8 cellular contexts compared by ENCODE assay signal in the genomic region with DNA sequence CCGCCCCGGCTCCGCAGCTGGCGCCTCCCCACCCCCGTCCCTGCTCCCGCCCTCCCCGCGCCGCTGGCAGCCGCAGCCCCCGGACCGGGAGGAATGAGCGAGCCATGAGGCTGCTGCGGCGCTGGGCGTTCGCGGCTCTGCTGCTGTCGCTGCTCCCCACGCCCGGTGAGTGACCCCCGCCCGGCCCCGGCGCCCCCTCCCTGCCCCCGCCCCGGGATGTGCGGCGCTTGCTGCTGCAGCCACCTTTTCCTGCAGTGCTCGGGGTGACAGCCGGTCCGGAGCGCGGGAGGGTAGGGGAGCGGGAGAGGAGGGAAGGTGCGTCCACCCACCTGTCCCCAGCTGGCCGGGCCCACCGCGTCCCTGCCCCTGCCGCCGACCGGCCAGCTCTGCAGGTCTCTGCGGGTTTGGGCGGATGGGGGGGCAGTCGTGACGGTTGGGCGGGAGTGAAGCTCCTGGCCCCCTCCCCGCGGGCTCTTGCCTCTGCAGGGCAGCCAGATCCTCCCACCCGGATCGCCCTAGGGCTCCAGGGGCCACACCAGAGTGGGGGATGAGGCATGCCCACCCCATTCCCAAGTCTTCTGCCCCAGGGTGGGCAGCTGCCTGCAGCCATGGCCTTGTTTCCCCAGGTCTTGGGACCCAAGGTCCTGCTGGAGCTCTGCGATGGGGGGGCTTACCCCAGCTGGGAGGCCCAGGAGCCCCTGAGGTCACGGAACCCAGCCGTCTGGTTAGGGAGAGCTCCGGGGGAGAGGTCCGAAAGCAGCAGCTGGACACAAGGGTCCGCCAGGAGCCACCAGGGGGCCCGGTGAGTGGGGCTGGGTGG. TPM values are rescaled to one million over a fixed set of nuclear protein-coding genes. Genes with fewer than 3 reads are reported as not detected.
DNase-seq lines count a peak whose midpoint lies in the region; ATAC-seq and TF ChIP-seq lines count a peak whose summit lies in the region.

No MANE protein-coding gene starts in this region.

- ATAC-seq in Right ventricle myocardium inferior (no peak), left lung (peak; percentile 14)

- TF ChIP-seq POLR2A in uterus (IDR thresholded peaks at IDR 0.05) = no peak

- H3K27ac ChIP-seq in left lung (no peak overlapping the region), uterus (no peak overlapping the region)

- no peaks in the 10 kb centered on the region for H3K9me3 Mint-ChIP-seq in brain

- H3K36me3 ChIP-seq in left lung = no peaks in the 10 kb centered on the region
- no peaks in the 10 kb centered on the region for H3K36me3 ChIP-seq in uterus

- H3K4me3 ChIP-seq in left lung (peak overlapping the region; percentile 14 to 15), uterus (peak overlapping the region; percentile 20 to 48)

- H3K4me1 Mint-ChIP-seq in brain = peaks cover 12% of the 10 kb centered on the region

- TF ChIP-seq CTCF in brain (conservative IDR thresholded peaks at IDR 0.05) = peak in 1 of 2 experiments; percentile 23
- TF ChIP-seq CTCF in left lung (IDR thresholded peaks at IDR 0.05) = no peak
- TF ChIP-seq CTCF in uterus (IDR thresholded peaks at IDR 0.05) = no peak

- peak overlapping the region in 3 of 5 experiments; percentile 7 to 67 (median 41) for H3K4me3 Mint-ChIP-seq in brain

- peak; percentile 63 for DNase-seq in Right ventricle myocardium inferior (ENCODE audit: missing footprints)
- DNase-seq in cardiac septum (ENCODE audit: low spot score) = no peak
- peak in 1 of 2 donors; percentile 75 for DNase-seq in left lung
- DNase-seq in uterus = no peak
- no peak for DNase-seq in AML-193 (lab: John Stamatoyannopoulos, UW)
- no peak for DNase-seq in NCI-H1694 (lab: John Stamatoyannopoulos, UW)
- DNase-seq in stimulated activated CD4-positive, alpha-beta T cell treated with anti-CD3 and anti-CD28 coated beads, Interleukin-4, amount 100 ng/mL, for 4 hours = no peak

- H3K9me3 ChIP-seq in left lung = no peaks in the 10 kb centered on the region
- no peaks in the 10 kb centered on the region for H3K9me3 ChIP-seq in uterus

- H3K27ac Mint-ChIP-seq in brain = no peak overlapping the region

- intact Hi-C loops in Right ventricle myocardium inferior (cut with DNase I) = no loop called here
- intact Hi-C loops in cardiac septum (cut with DNase I) = no loop called here
- intact Hi-C loops in left lung (cut with DNase I) = no loop called here
- intact Hi-C loops in uterus (cut with DNase I; ENCODE audit: low total_unique reads) = no loop called here

- no peaks in the 10 kb centered on the region for H3K36me3 Mint-ChIP-seq in brain

- H3K4me1 ChIP-seq in left lung = peaks cover 7 to 14% of the 10 kb centered on the region in 2 donors
- H3K4me1 ChIP-seq in uterus = peaks cover 0 to 9% of the 10 kb centered on the region in 2 donors

- H3K27me3 ChIP-seq in left lung (peaks cover 21 to 74% of the 10 kb centered on the region in 2 donors), uterus (no peaks in the 10 kb centered on the region)

- H3K27me3 Mint-ChIP-seq in brain = peaks cover 16% of the 10 kb centered on the region

RNA-seq across cellular contexts. Expression of a gene that starts 0.5 kb away (rescaled TPM):
- 20.0 TPM for total RNA-seq in Right ventricle myocardium inferior
- total RNA-seq in cardiac septum = 1.00 TPM
- polyA plus RNA-seq in brain (ENCODE audit: insufficient read depth, low read depth, low replicate concordance) = 5.5 TPM
- under 1 TPM; 0.13 to 0.64 TPM for total RNA-seq in left lung
- total RNA-seq in uterus = 1 to 10 TPM; 1.2 to 5.5 (median 2.1) TPM

RNA-seq across cellular contexts. Expression of a gene that starts 50.8 kb away (rescaled TPM):
- total RNA-seq in Right ventricle myocardium inferior (3.8 TPM), cardiac septum (5.9 TPM), left lung (1 to 10 TPM; 5.6 to 5.7 TPM), uterus (10 to 100 TPM in 1 of 4 donors, 1 to 10 TPM in 2, not detected in 1; 2.3 to 10.5 (median 9.3) TPM)
- polyA plus RNA-seq in brain (ENCODE audit: insufficient read depth, low read depth, low replicate concordance) = 11.2 TPM
